Comparison of ENCODE assay signal across 9 cellular contexts in the genomic region with DNA sequence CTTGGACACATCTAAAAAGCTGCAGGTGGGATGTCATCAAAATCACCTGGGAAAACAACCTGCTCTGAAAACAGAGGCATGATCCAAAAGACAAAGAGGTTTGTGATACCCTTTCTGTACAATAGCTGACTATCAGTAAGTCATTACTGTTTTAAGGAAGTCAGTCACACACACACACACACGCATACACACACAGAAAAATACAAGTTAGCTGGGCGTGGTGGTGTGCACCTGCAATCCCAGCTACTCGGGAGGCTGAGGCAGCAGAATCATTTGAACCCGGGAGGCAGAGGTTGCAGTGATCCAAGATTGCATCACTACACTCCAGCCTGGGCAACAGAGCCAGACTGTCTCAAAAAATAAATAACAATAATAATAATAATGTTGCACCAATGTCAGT. TPM values are rescaled to one million over a fixed set of nuclear protein-coding genes. Genes with fewer than 3 reads are reported as not detected.
"Had no signal": no experiment of that assay in that cellular context is flagged by ENCODE, and none has a peak within 500 bp of the region (broad histone marks: within the 10 kb centered on the region; RNA-seq: fewer than 3 reads in every experiment).

No MANE protein-coding gene starts in this region.

- H3K9ac ChIP-seq: SK-N-SH had no signal

- H3K27ac ChIP-seq: Peyer's patch had no signal

- H3K36me3 ChIP-seq: MG63, Peyer's patch had no signal

- H3K4me2 ChIP-seq: SK-N-SH had no signal

- DNase-seq: MG63, NCI-H1048, NCI-H2029 treated with DMSO at 0.1 percent for 48 hours, NCI-H510A, Peyer's patch, Right ventricle myocardium superior, SK-N-SH had no signal

- H3K4me3 ChIP-seq: MG63, Peyer's patch, SJSA1 had no signal

- H3K9me3 ChIP-seq: MG63, Peyer's patch, SJSA1, SK-N-SH had no signal

- H3K27me3 ChIP-seq: MG63, Peyer's patch, SJSA1 had no signal

RNA-seq across cellular contexts. Expression of a gene that starts 30.3 kb away (rescaled TPM):
- total RNA-seq: OCI-LY7, Right ventricle myocardium superior had no signal
